ENCODE assay signal across 12 cellular contexts in genomic region chr10:14665304-14665703, GRCh38.
DNase-seq lines count a peak whose midpoint lies in the region; ATAC-seq and TF ChIP-seq lines count a peak whose summit lies in the region.
"Had no signal": no experiment of that assay in that cellular context is flagged by ENCODE, and none has a peak within 500 bp of the region (broad histone marks: within the 10 kb centered on the region; RNA-seq: fewer than 3 reads in every experiment).

No MANE protein-coding gene starts in this region.

- peaks cover 11% of the 10 kb centered on the region for H3K4me1 ChIP-seq in MM.1S (ENCODE audit: low read length)
- H3K4me1 ChIP-seq in right cardiac atrium (ENCODE audit: control insufficient read depth, insufficient read depth, low read length): no peaks in the 10 kb centered on the region
- H3K4me1 ChIP-seq: SJCRH30 had no signal

- ATAC-seq in right cardiac atrium: no peak
- ATAC-seq: activated CD8-positive, alpha-beta memory T cell treated with anti-CD3 and anti-CD28 coated beads, Interleukin-2, amount 10 ng/mL, durations not matched to agents 7 days and 5 days had no signal

- intact Hi-C loops in right cardiac atrium (cut with DNase I): no loop called here

- no peaks in the 10 kb centered on the region for H3K79me2 ChIP-seq in MM.1S (ENCODE audit: low read length)

- H3K4me3 ChIP-seq in MM.1S (ENCODE audit: low read length): no peak overlapping the region
- H3K4me3 ChIP-seq in right cardiac atrium (ENCODE audit: low read length): no peak overlapping the region
- H3K4me3 ChIP-seq: coronary artery, SJCRH30 had no signal

- no peak overlapping the region for H3K4me2 ChIP-seq in MM.1S (ENCODE audit: low read depth, low read length)

- no peaks in the 10 kb centered on the region for H3K9me3 ChIP-seq in MM.1S (replicated peaks; ENCODE audit: insufficient read depth, low read length)
- no peaks in the 10 kb centered on the region for H3K9me3 ChIP-seq in right cardiac atrium (ENCODE audit: control insufficient read depth, low read length)
- H3K9me3 ChIP-seq: SJCRH30 had no signal

- no peaks in the 10 kb centered on the region for H4K20me1 ChIP-seq in MM.1S (ENCODE audit: insufficient read depth, low read length)

- peaks cover 5% of the 10 kb centered on the region for H3F3A ChIP-seq in MM.1S (ENCODE audit: insufficient read depth, low read length)

- no peak for TF ChIP-seq CTCF in MM.1S (IDR thresholded peaks at IDR 0.05; ENCODE audit: low read length)

- peak; percentile 39 for DNase-seq in stimulated activated CD4-positive, alpha-beta T cell treated with anti-CD3 and anti-CD28 coated beads, Interleukin-1b, Interleukin-23, amount 100 ng/mL, for 48 hours
- DNase-seq in stimulated activated CD4-positive, alpha-beta T cell treated with anti-CD3 and anti-CD28 coated beads, Interleukin-12 subunit alpha, Interleukin-12 subunit beta, amount 100 ng/mL, for 4 hours: no peak
- DNase-seq in NCI-H69 (lab: John Stamatoyannopoulos, UW): peak; percentile 85
- DNase-seq in epithelial cell of prostate (ENCODE audit: low read depth, low spot score): peak; percentile 56
- DNase-seq in superior temporal gyrus (ENCODE audit: extremely low spot score): peak; percentile 64
- no peak for DNase-seq in MM.1S
- DNase-seq in DMS79 treated with DMSO at 0.1 percent for 48 hours (lab: John Stamatoyannopoulos, UW): no peak
- no peak for DNase-seq in right cardiac atrium
- DNase-seq: activated CD8-positive, alpha-beta memory T cell treated with anti-CD3 and anti-CD28 coated beads, Interleukin-2, amount 10 ng/mL, durations not matched to agents 7 days and 5 days; hypothalamus had no signal

- no peaks in the 10 kb centered on the region for H3K36me3 ChIP-seq in MM.1S (replicated peaks; ENCODE audit: insufficient read depth, low read length)
- H3K36me3 ChIP-seq: SJCRH30 had no signal

- H3K27me3 ChIP-seq in MM.1S (replicated peaks; ENCODE audit: insufficient read depth, low read length): no peaks in the 10 kb centered on the region
- H3K27me3 ChIP-seq in right cardiac atrium (ENCODE audit: control insufficient read depth, insufficient read depth): no peaks in the 10 kb centered on the region
- H3K27me3 ChIP-seq: SJCRH30 had no signal

- no peaks in the 10 kb centered on the region for H3K9me2 ChIP-seq in MM.1S (replicated peaks; ENCODE audit: insufficient read depth, low read length)

- no peak overlapping the region for H2AFZ ChIP-seq in MM.1S (ENCODE audit: low read length)

- no peak overlapping the region for H3K9ac ChIP-seq in MM.1S (ENCODE audit: low read length)

- no peak overlapping the region for H3K27ac ChIP-seq in epithelial cell of prostate
- H3K27ac ChIP-seq in MM.1S (ENCODE audit: low read length): no peak overlapping the region
- no peak overlapping the region for H3K27ac ChIP-seq in right cardiac atrium (ENCODE audit: low read length)
- H3K27ac ChIP-seq: coronary artery, SJCRH30 had no signal

- 0% methylated on average over 1 of the region's 1 CpG for WGBS in right cardiac atrium

Comparison
In these comparisons a context has a peak if more than half of its experiments do, and no peak if none do; other contexts are left out.
1. DNase-seq: peak in stimulated activated CD4-positive, alpha-beta T cell treated with anti-CD3 and anti-CD28 coated beads, Interleukin-1b, Interleukin-23, amount 100 ng/mL, for 48 hours (single experiment), NCI-H69 (single experiment), epithelial cell of prostate (single experiment) and superior temporal gyrus (single experiment); none in stimulated activated CD4-positive, alpha-beta T cell treated with anti-CD3 and anti-CD28 coated beads, Interleukin-12 subunit alpha, Interleukin-12 subunit beta, amount 100 ng/mL, for 4 hours (single experiment), MM.1S (single experiment), DMS79 treated with DMSO at 0.1 percent for 48 hours (single experiment) and right cardiac atrium (0 of 3).